In the genomic region with DNA sequence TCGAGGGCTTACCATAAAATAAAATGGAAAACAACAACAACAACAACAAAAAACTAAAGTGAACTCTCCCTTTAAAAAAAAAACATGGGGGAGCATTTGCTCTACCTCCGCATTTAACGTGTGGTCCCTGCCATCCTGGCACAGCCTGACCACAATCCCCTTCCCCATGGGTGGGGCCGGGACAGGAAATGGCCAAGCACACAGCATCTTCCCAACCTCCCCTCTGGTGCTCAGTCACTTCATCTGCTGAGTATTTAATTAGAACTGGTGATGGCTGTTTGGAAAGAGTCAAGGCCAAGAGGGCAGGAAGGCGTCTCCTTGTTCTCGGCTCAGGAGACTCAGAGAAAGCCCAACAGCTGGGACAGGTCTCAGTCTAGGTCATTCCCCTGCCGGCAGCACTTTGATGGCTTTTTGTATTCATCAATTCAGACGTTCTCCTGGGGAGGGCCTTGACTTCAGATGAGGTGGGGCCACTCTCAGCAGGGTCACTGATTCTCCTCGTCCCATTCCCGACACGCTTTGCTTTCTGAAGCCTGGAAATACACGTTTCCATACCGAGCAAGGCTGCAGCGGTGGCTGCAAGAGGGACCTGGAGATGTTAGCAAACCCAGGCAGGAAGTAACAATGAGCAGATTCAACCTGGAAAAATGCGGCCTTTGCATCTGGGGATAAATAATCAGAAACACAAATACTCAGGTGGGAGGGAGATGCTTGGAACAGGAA, we compare ENCODE assay signal across 20 cellular contexts. TPM values are rescaled to one million over a fixed set of nuclear protein-coding genes. Genes with fewer than 3 reads are reported as not detected.
DNase-seq lines count a peak whose midpoint lies in the region; ATAC-seq, FAIRE-seq and TF ChIP-seq lines count a peak whose summit lies in the region.
"Had no signal": no experiment of that assay in that cellular context is flagged by ENCODE, and none has a peak within 500 bp of the region (broad histone marks: within the 10 kb centered on the region; RNA-seq: fewer than 3 reads in every experiment).

No MANE protein-coding gene starts in this region.

- H3K4me1 ChIP-seq in right atrium auricular region, result no peaks in the 10 kb centered on the region
- no peaks in the 10 kb centered on the region for H3K4me1 ChIP-seq in heart right ventricle
- H3K4me1 ChIP-seq in esophagus muscularis mucosa, result no peaks in the 10 kb centered on the region
- H3K4me1 ChIP-seq in neural progenitor cell, result no peaks in the 10 kb centered on the region
- H3K4me1 ChIP-seq: BLaER1, Caco-2 had no signal

- TF ChIP-seq CTCF in right atrium auricular region (IDR thresholded peaks at IDR 0.05) (no peak), heart right ventricle (IDR thresholded peaks at IDR 0.05) (no peak), esophagus muscularis mucosa (IDR thresholded peaks at IDR 0.05) (no peak), neural progenitor cell (IDR thresholded peaks at IDR 0.05) (no peak), D721Med (IDR thresholded peaks at IDR 0.05; ENCODE audit: insufficient read depth, missing control alignments) (no peak)

- H3K27me3 ChIP-seq in right atrium auricular region (no peaks in the 10 kb centered on the region), heart right ventricle (peaks cover 0 to 22% (median 6%) of the 10 kb centered on the region in 7 donors), esophagus muscularis mucosa (peaks cover 0 to 33% (median 0%) of the 10 kb centered on the region in 4 donors), neural progenitor cell (no peaks in the 10 kb centered on the region)
- H3K27me3 ChIP-seq: BLaER1 had no signal

- no peak overlapping the region for H3K9ac ChIP-seq in neural progenitor cell
- H3K9ac ChIP-seq: BLaER1 had no signal

- no peak for TF ChIP-seq EP300 in esophagus muscularis mucosa (IDR thresholded peaks at IDR 0.05)

- FAIRE-seq in urothelium cell line (lab: Jason Lieb, UNC), result peak; percentile 53
- FAIRE-seq in D721Med (lab: Jason Lieb, UNC), result no peak
- FAIRE-seq: G401.6, GM12891, HTR-8/SVneo had no signal

- no peaks in the 10 kb centered on the region for H4K20me1 ChIP-seq in neural progenitor cell (ENCODE audit: low read depth)
- H4K20me1 ChIP-seq: BLaER1 had no signal

- H3K36me3 ChIP-seq in right atrium auricular region (no peaks in the 10 kb centered on the region), heart right ventricle (peaks cover 0 to 36% (median 0%) of the 10 kb centered on the region in 9 donors), esophagus muscularis mucosa (peaks cover 0 to 46% (median 0%) of the 10 kb centered on the region in 4 donors), neural progenitor cell (no peaks in the 10 kb centered on the region)
- H3K36me3 ChIP-seq: BLaER1 had no signal

- H3K9me3 Mint-ChIP-seq in neural progenitor cell, result peaks cover 3% of the 10 kb centered on the region
- H3K9me3 Mint-ChIP-seq: HFFc6 had no signal

- intact Hi-C loops in heart right ventricle (cut with DNase I) (no loop called here), esophagus muscularis mucosa (cut with DNase I) (no loop called here)

- no peaks in the 10 kb centered on the region for H3F3A ChIP-seq in neural progenitor cell (ENCODE audit: low read depth)

- WGBS in heart right ventricle, 2 donors, result 57 to 58% methylated on average over 15 of the region's 15 CpGs
- 66% methylated on average over 14 of the region's 15 CpGs for WGBS in esophagus muscularis mucosa

- H3K79me2 ChIP-seq in neural progenitor cell (ENCODE audit: low read depth), result no peaks in the 10 kb centered on the region

- peak overlapping the region; percentile 94 for H3K27ac Mint-ChIP-seq in neural progenitor cell
- H3K27ac Mint-ChIP-seq: HFFc6 had no signal

- H3K9me3 ChIP-seq in right atrium auricular region, result no peaks in the 10 kb centered on the region
- H3K9me3 ChIP-seq in heart right ventricle, result peaks cover 0 to 5% (median 0%) of the 10 kb centered on the region in 11 donors
- H3K9me3 ChIP-seq in esophagus muscularis mucosa, result no peaks in the 10 kb centered on the region
- no peaks in the 10 kb centered on the region for H3K9me3 ChIP-seq in neural progenitor cell (ENCODE audit: low read depth)
- H3K9me3 ChIP-seq: BLaER1 had no signal

- DNase-seq in right atrium auricular region (ENCODE audit: low spot score) (peak; percentile 36), heart right ventricle (no peak), esophagus muscularis mucosa (ENCODE audit: extremely low spot score) (peak; percentile 77), neural progenitor cell (ENCODE audit: low spot score) (no peak), urothelium cell line (ENCODE audit: low spot score) (no peak), DMS79 treated with DMSO at 0.1 percent for 48 hours (lab: John Stamatoyannopoulos, UW) (no peak), D721Med (ENCODE audit: insufficient read length, low spot score) (no peak)
- DNase-seq: AML-193; Caco-2; CD8-positive, alpha-beta memory T cell; DMS 273 treated with DMSO at 0.1 percent for 48 hours; HCEC 1CT; HFFc6 had no signal

- no peaks in the 10 kb centered on the region for H3K36me3 Mint-ChIP-seq in neural progenitor cell
- H3K36me3 Mint-ChIP-seq: CD8-positive, alpha-beta memory T cell had no signal

- H3K27me3 Mint-ChIP-seq in neural progenitor cell (ENCODE audit: insufficient read depth, low read depth), result peaks cover 20% of the 10 kb centered on the region

- H3K27ac ChIP-seq in right atrium auricular region (no peak overlapping the region), heart right ventricle (no peak overlapping the region), esophagus muscularis mucosa (replicated peaks in 1 of 4) (no peak overlapping the region), neural progenitor cell (no peak overlapping the region)
- H3K27ac ChIP-seq: 22Rv1, BLaER1 had no signal

- no peak overlapping the region for H2AFZ ChIP-seq in neural progenitor cell (replicated peaks)

- no peak for TF ChIP-seq POLR2A in esophagus muscularis mucosa (IDR thresholded peaks at IDR 0.05; ENCODE audit: low read depth)

- H3K4me3 Mint-ChIP-seq in neural progenitor cell, result peak overlapping the region; percentile 65
- H3K4me3 Mint-ChIP-seq: CD8-positive, alpha-beta memory T cell; HFFc6 had no signal

- no peak overlapping the region for H3K4me2 ChIP-seq in neural progenitor cell
- H3K4me2 ChIP-seq: BLaER1 had no signal

- ATAC-seq in heart right ventricle, result no peak
- no peak for ATAC-seq in HG03025 (IDR thresholded peaks at IDR 0.05; ENCODE audit: low FRiP score, unreplicated experiment)

- H3K4me3 ChIP-seq in right atrium auricular region, result no peak overlapping the region
- no peak overlapping the region for H3K4me3 ChIP-seq in heart right ventricle
- H3K4me3 ChIP-seq in esophagus muscularis mucosa, result no peak overlapping the region
- H3K4me3 ChIP-seq in neural progenitor cell, result no peak overlapping the region
- H3K4me3 ChIP-seq: BLaER1 had no signal

- H3K4me1 Mint-ChIP-seq in neural progenitor cell, result peaks cover 31% of the 10 kb centered on the region
- H3K4me1 Mint-ChIP-seq: CD8-positive, alpha-beta memory T cell had no signal

RNA-seq across cellular contexts. Expression of a gene that starts 44.4 kb away (rescaled TPM):
- 1 to 10 TPM; 2.8 to 9.3 TPM for total RNA-seq in right atrium auricular region
- total RNA-seq in heart right ventricle, result 10 to 100 TPM in 8 of 10 donors, 1 to 10 TPM in 2; 6.9 to 15.2 (median 12.0) TPM
- polyA plus RNA-seq in heart right ventricle, result 10 to 100 TPM in 1 of 2 donors, 1 to 10 TPM in 1; 4.0 to 12.2 TPM
- total RNA-seq in esophagus muscularis mucosa, result 10 to 100 TPM in 1 of 4 donors, 1 to 10 TPM in 3; 4.0 to 17.9 (median 5.1) TPM
- 4.0 and 4.8 TPM in 2 replicates for total RNA-seq in neural progenitor cell (ENCODE audit: low replicate concordance)
- total RNA-seq: A673; CD8-positive, alpha-beta memory T cell had no signal
- polyA plus RNA-seq: CD8-positive, alpha-beta memory T cell had no signal

Comparison
In these comparisons a context has a peak if more than half of its experiments do, and no peak if none do; other contexts are left out.
1. DNase-seq: peak in right atrium auricular region (single experiment) and esophagus muscularis mucosa (single experiment); none in heart right ventricle (0 of 2), neural progenitor cell (single experiment), urothelium cell line (single experiment), DMS79 treated with DMSO at 0.1 percent for 48 hours (single experiment) and D721Med (single experiment).